ENCODE assay signal across 1 cellular context in genomic region chr12:133204264-133204603, GRCh38.
TF ChIP-seq lines count a peak whose summit lies in the region.

No MANE protein-coding gene starts in this region.

TF ChIP-seq in GM23338, 12 proteins besides CTCF, POLR2A, EP300 and RAD21 (continued from another document):
- TF ChIP-seq ZNF462 (CRISPR knock-in tag; IDR thresholded peaks at IDR 0.05) (no peak), EZH2 (IDR thresholded peaks at IDR 0.05; ENCODE audit: low read depth, unreplicated experiment) (no peak), CREB1 (CRISPR knock-in tag; IDR thresholded peaks at IDR 0.05; ENCODE audit: low read depth) (no peak), ETS1 (IDR thresholded peaks at IDR 0.05) (no peak), NANOG (IDR thresholded peaks at IDR 0.05; ENCODE audit: borderline replicate concordance) (no peak), ZNF114 (CRISPR knock-in tag; IDR thresholded peaks at IDR 0.05) (no peak), STAT1 (IDR thresholded peaks at IDR 0.05; ENCODE audit: unreplicated experiment) (no peak), POLR2AphosphoS5 (IDR thresholded peaks at IDR 0.05; ENCODE audit: low read depth) (no peak), JUNB (IDR thresholded peaks at IDR 0.05; ENCODE audit: unreplicated experiment) (no peak), ZNF331 (CRISPR knock-in tag; IDR thresholded peaks at IDR 0.05; ENCODE audit: low read depth) (no peak)
- TF ChIP-seq, protein P1, sequence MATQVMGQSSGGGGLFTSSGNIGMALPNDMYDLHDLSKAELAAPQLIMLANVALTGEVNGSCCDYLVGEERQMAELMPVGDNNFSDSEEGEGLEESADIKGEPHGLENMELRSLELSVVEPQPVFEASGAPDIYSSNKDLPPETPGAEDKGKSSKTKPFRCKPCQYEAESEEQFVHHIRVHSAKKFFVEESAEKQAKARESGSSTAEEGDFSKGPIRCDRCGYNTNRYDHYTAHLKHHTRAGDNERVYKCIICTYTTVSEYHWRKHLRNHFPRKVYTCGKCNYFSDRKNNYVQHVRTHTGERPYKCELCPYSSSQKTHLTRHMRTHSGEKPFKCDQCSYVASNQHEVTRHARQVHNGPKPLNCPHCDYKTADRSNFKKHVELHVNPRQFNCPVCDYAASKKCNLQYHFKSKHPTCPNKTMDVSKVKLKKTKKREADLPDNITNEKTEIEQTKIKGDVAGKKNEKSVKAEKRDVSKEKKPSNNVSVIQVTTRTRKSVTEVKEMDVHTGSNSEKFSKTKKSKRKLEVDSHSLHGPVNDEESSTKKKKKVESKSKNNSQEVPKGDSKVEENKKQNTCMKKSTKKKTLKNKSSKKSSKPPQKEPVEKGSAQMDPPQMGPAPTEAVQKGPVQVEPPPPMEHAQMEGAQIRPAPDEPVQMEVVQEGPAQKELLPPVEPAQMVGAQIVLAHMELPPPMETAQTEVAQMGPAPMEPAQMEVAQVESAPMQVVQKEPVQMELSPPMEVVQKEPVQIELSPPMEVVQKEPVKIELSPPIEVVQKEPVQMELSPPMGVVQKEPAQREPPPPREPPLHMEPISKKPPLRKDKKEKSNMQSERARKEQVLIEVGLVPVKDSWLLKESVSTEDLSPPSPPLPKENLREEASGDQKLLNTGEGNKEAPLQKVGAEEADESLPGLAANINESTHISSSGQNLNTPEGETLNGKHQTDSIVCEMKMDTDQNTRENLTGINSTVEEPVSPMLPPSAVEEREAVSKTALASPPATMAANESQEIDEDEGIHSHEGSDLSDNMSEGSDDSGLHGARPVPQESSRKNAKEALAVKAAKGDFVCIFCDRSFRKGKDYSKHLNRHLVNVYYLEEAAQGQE (IDR thresholded peaks at IDR 0.05; ENCODE audit: unreplicated experiment) = no peak
TF ChIP-seq in GM23338: peak in this region for 0.
